13 cellular contexts compared by ENCODE assay signal in the genomic region with DNA sequence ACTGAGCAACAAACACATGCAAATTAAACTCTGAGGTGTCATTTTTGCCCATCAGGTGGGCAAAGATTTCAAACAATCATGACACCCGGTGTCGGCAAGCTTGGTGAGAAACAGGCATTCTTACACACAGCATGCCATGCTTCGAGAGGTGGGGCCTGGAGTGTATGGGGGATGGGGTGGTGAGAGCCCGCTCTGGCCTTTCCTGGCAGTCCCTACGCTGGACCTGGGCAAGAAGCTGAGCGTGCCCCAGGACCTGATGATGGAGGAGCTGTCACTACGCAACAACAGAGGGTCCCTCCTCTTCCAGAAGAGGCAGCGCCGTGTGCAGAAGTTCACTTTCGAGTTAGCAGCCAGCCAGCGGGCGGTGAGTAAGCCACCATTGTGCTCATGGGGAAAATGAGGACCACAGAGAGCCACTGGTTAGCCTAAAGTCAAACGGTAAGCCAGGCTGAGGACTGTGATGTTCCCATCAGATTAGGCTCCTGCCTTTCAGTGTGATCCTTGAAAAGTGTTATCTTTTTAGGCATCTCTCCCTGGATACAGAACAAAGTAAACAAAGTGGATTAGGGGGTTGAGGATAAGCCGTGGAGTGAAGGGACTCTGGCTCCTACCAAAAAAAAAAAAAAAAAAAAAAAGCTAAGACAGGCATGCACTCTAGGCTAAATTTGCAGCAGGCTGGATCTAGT. TPM values are rescaled to one million over a fixed set of nuclear protein-coding genes. Genes with fewer than 3 reads are reported as not detected.
DNase-seq lines count a peak whose midpoint lies in the region; ATAC-seq and TF ChIP-seq lines count a peak whose summit lies in the region.
"Had no signal": no experiment of that assay in that cellular context is flagged by ENCODE, and none has a peak within 500 bp of the region (broad histone marks: within the 10 kb centered on the region; RNA-seq: fewer than 3 reads in every experiment).

No MANE protein-coding gene starts in this region.

- POLR2A ChIA-PET in HEK293 (lab: Yijun Ruan, JAX): interaction anchor here (1.0 kb wide), 1 partner anchor 30 kb away, joined by 5 read pairs; a partner anchor contains a TSS

- no peaks in the 10 kb centered on the region for H3K36me3 ChIP-seq in HEK293 (ENCODE audit: control insufficient read depth in 2 of 2, insufficient read depth in 1 of 2, low read length in 2 of 2)
- H3K36me3 ChIP-seq in WERI-Rb-1: no peaks in the 10 kb centered on the region

- H3K4me1 Mint-ChIP-seq in activated CD4-positive, alpha-beta T cell treated with anti-CD3 and anti-CD28 coated beads, Interleukin-2, amount 10 ng/mL, durations not matched to agents 24 days and 14 days: peaks cover 3% of the 10 kb centered on the region
- peaks cover 9% of the 10 kb centered on the region for H3K4me1 Mint-ChIP-seq in central memory CD8-positive, alpha-beta T cell
- H3K4me1 Mint-ChIP-seq in nephron progenitor cell: peaks cover 35% of the 10 kb centered on the region

- H3K4me3 ChIP-seq in HEK293 (ENCODE audit: low read depth, low read length) (no peak overlapping the region), WERI-Rb-1 (ENCODE audit: low read depth, low read length) (no peak overlapping the region)
- H3K4me3 ChIP-seq: A549, SK-N-MC had no signal

- H3K27ac ChIP-seq in HEK293 (ENCODE audit: extremely low read depth, low read depth, low read length): no peak overlapping the region
- H3K27ac ChIP-seq in WERI-Rb-1: no peak overlapping the region
- H3K27ac ChIP-seq: A549, SK-N-MC had no signal

- no peaks in the 10 kb centered on the region; the same call in 1 of the 2 replicates for H3K4me1 ChIP-seq in HEK293 (ENCODE audit: control insufficient read depth, insufficient read depth, low read length)

- TF ChIP-seq CTCF in HEK293 (tag by site-specific recombination; IDR thresholded peaks at IDR 0.05) (no peak), nephron progenitor cell (IDR thresholded peaks at IDR 0.05) (no peak), WERI-Rb-1 (IDR thresholded peaks at IDR 0.05; ENCODE audit: low read depth, low read length) (no peak)

- no peaks in the 10 kb centered on the region for H3K9me3 Mint-ChIP-seq in activated CD4-positive, alpha-beta T cell treated with anti-CD3 and anti-CD28 coated beads, Interleukin-2, amount 10 ng/mL, durations not matched to agents 24 days and 14 days
- H3K9me3 Mint-ChIP-seq in central memory CD8-positive, alpha-beta T cell: no peaks in the 10 kb centered on the region
- H3K9me3 Mint-ChIP-seq in nephron progenitor cell: peaks cover 5% of the 10 kb centered on the region

- H3K27me3 Mint-ChIP-seq in activated CD4-positive, alpha-beta T cell treated with anti-CD3 and anti-CD28 coated beads, Interleukin-2, amount 10 ng/mL, durations not matched to agents 24 days and 14 days: peaks cover 25% of the 10 kb centered on the region
- peaks cover 20% of the 10 kb centered on the region for H3K27me3 Mint-ChIP-seq in central memory CD8-positive, alpha-beta T cell
- H3K27me3 Mint-ChIP-seq in nephron progenitor cell (ENCODE audit: low read depth, poor library complexity): peaks cover 16% of the 10 kb centered on the region

- intact Hi-C loops in activated CD4-positive, alpha-beta T cell treated with anti-CD3 and anti-CD28 coated beads, Interleukin-2, amount 10 ng/mL, durations not matched to agents 24 days and 14 days (cut with micrococcal nuclease): no loop called here

- H3K4me3 Mint-ChIP-seq in activated CD4-positive, alpha-beta T cell treated with anti-CD3 and anti-CD28 coated beads, Interleukin-2, amount 10 ng/mL, durations not matched to agents 24 days and 14 days: peak overlapping the region; percentile 58
- peak overlapping the region; percentile 39 for H3K4me3 Mint-ChIP-seq in central memory CD8-positive, alpha-beta T cell
- peak overlapping the region; percentile 79 for H3K4me3 Mint-ChIP-seq in nephron progenitor cell

- H3K36me3 Mint-ChIP-seq in activated CD4-positive, alpha-beta T cell treated with anti-CD3 and anti-CD28 coated beads, Interleukin-2, amount 10 ng/mL, durations not matched to agents 24 days and 14 days (ENCODE audit: low read depth): no peaks in the 10 kb centered on the region
- H3K36me3 Mint-ChIP-seq in central memory CD8-positive, alpha-beta T cell (ENCODE audit: insufficient read depth): no peaks in the 10 kb centered on the region
- H3K36me3 Mint-ChIP-seq in nephron progenitor cell (ENCODE audit: low read depth): peaks cover 5% of the 10 kb centered on the region

- ATAC-seq in central memory CD8-positive, alpha-beta T cell (replicated peaks; ENCODE audit: extremely low read depth, poor library complexity, severe bottlenecking): no peak
- ATAC-seq: A549, left lobe of liver had no signal

- H3K9me3 ChIP-seq in HEK293 (ENCODE audit: control insufficient read depth, insufficient read depth, low read depth, low read length) (no peaks in the 10 kb centered on the region), WERI-Rb-1 (ENCODE audit: severe bottlenecking) (no peaks in the 10 kb centered on the region)
- H3K9me3 ChIP-seq: A549 had no signal

- no peak for DNase-seq in activated CD4-positive, alpha-beta T cell treated with anti-CD3 and anti-CD28 coated beads, Interleukin-2, amount 10 ng/mL, durations not matched to agents 24 days and 14 days
- no peak for DNase-seq in activated CD4-positive, alpha-beta T cell treated with anti-CD3 and anti-CD28 coated beads, Interleukin-2, amount 50 U/mL, for 48 hours
- DNase-seq in central memory CD8-positive, alpha-beta T cell (ENCODE audit: low spot score in 2 of 2): no peak
- DNase-seq in nephron progenitor cell: no peak
- no peak for DNase-seq in WERI-Rb-1
- DNase-seq in COR-L47 (lab: John Stamatoyannopoulos, UW): no peak
- no peak for DNase-seq in NCI-H510A (lab: John Stamatoyannopoulos, UW)
- DNase-seq: activated effector memory CD4-positive, alpha-beta T cell treated with Interleukin-2 at 50 U/mL for 16 hours; small intestine had no signal

- CTCF ChIA-PET in HEK293 (lab: Yijun Ruan, JAX): interaction anchor here (0.7 to 1.0 kb wide), 4 partner anchors 13 to 519 kb away, joined by 3 to 7 read pairs (median 4); a partner anchor contains a TSS

- H3K27ac Mint-ChIP-seq in activated CD4-positive, alpha-beta T cell treated with anti-CD3 and anti-CD28 coated beads, Interleukin-2, amount 10 ng/mL, durations not matched to agents 24 days and 14 days: no peak overlapping the region
- H3K27ac Mint-ChIP-seq in central memory CD8-positive, alpha-beta T cell (ENCODE audit: low read depth): no peak overlapping the region
- no peak overlapping the region for H3K27ac Mint-ChIP-seq in nephron progenitor cell

- no peaks in the 10 kb centered on the region for H3K27me3 ChIP-seq in WERI-Rb-1 (ENCODE audit: insufficient read depth, low read depth, severe bottlenecking)

TF ChIP-seq in HEK293, 187 proteins besides CTCF, POLR2A, EP300 and RAD21:
- TF ChIP-seq ZNF560 (tag by site-specific recombination; IDR thresholded peaks at IDR 0.05; ENCODE audit: borderline replicate concordance) (no peak), ZNF596 (tag by site-specific recombination; IDR thresholded peaks at IDR 0.05) (no peak), ZNF114 (tag by site-specific recombination; IDR thresholded peaks at IDR 0.05) (no peak), ZNF112 (tag by site-specific recombination; IDR thresholded peaks at IDR 0.05) (no peak), ZNF791 (tag by site-specific recombination; IDR thresholded peaks at IDR 0.05) (no peak), ZNF335 (tag by site-specific recombination; conservative IDR thresholded peaks at IDR 0.05) (peak; percentile 42), ZNF707 (tag by site-specific recombination; IDR thresholded peaks at IDR 0.05) (no peak)
- TF ChIP-seq, protein P1, sequence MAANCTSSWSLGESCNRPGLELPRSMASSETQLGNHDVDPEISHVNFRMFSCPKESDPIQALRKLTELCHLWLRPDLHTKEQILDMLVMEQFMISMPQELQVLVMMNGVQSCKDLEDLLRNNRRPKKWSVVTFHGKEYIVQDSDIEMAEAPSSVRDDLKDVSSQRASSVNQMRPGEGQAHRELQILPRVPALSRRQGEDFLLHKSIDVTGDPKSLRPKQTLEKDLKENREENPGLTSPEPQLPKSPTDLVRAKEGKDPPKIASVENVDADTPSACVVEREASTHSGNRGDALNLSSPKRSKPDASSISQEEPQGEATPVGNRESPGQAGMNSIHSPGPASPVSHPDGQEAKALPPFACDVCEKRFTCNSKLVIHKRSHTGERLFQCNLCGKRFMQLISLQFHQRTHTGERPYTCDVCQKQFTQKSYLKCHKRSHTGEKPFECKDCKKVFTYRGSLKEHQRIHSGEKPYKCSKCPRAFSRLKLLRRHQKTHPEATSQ (tag by site-specific recombination; IDR thresholded peaks at IDR 0.05): no peak
- TF ChIP-seq, protein P2, sequence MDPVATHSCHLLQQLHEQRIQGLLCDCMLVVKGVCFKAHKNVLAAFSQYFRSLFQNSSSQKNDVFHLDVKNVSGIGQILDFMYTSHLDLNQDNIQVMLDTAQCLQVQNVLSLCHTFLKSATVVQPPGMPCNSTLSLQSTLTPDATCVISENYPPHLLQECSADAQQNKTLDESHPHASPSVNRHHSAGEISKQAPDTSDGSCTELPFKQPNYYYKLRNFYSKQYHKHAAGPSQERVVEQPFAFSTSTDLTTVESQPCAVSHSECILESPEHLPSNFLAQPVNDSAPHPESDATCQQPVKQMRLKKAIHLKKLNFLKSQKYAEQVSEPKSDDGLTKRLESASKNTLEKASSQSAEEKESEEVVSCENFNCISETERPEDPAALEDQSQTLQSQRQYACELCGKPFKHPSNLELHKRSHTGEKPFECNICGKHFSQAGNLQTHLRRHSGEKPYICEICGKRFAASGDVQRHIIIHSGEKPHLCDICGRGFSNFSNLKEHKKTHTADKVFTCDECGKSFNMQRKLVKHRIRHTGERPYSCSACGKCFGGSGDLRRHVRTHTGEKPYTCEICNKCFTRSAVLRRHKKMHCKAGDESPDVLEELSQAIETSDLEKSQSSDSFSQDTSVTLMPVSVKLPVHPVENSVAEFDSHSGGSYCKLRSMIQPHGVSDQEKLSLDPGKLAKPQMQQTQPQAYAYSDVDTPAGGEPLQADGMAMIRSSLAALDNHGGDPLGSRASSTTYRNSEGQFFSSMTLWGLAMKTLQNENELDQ (tag by site-specific recombination; IDR thresholded peaks at IDR 0.05; ENCODE audit: low read depth): no peak
TF ChIP-seq in HEK293: peak in this region for 1.

RNA-seq across cellular contexts. Expression of a gene that starts 9.4 kb away (rescaled TPM):
- total RNA-seq in activated CD4-positive, alpha-beta T cell treated with anti-CD3 and anti-CD28 coated beads, Interleukin-2, amount 10 ng/mL, durations not matched to agents 24 days and 14 days: 0.07 and 0.28 TPM in 2 replicates

RNA-seq across cellular contexts. Expression of a gene that starts 30.0 kb away (rescaled TPM):
- not detected in 2 replicates for total RNA-seq in activated CD4-positive, alpha-beta T cell treated with anti-CD3 and anti-CD28 coated beads, Interleukin-2, amount 10 ng/mL, durations not matched to agents 24 days and 14 days

RNA-seq across cellular contexts. Expression of a gene that starts 30.4 kb away (rescaled TPM):
- 69.6 and 78.4 TPM in 2 replicates for total RNA-seq in activated CD4-positive, alpha-beta T cell treated with anti-CD3 and anti-CD28 coated beads, Interleukin-2, amount 10 ng/mL, durations not matched to agents 24 days and 14 days
